In the genomic region with DNA sequence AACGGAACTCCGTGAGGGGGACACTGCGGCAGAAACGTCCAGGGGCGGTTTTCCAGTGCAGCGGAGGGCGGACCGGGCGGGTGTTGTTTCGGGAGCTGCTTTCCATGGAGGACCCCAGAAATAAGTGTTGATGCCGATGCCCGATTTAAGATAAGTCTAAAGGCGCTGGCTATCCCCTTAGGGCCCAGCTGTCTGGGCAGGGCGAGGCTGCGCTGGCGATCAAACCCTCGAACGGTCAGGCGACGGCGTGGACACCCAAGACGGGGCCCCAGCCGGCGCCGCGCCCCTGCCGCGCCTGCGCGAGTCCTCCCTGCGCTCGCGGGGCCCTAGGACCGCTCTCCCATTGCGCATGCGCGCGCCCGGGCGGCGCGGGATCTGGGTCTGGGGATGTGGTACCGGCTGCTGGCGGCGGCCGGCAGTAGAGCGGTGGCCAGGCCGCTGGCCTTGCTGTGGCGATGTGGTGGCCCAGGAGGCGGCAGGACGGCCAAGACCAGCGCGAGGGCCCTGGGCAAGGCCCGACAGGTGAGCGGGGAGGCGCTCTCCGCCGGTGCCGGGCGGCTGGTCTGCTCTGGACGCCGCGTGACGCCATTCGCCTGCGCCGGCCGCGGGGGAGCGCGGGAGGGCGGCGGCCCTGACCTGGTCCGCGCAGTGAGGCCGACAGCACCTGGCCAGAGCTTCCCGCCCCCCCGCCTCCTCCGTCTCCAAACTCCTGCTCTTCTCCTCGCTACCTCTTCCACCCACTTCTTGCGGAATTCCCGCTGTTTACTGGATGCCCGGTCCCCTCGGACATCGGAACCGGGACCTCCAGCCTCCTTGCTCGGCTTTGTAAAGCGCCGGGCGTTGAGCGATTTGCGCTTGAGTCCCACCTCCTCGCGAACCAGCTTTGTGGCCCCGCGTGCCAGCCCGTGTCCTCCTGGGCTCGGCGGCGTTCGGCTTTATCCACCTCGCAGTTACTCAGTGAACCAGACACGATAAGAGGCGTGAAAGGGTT, we compare ENCODE assay signal across 8 cellular contexts. TPM values are rescaled to one million over a fixed set of nuclear protein-coding genes. Genes with fewer than 3 reads are reported as not detected.
A peak's percentile ranks its signal among the peaks of the same experiment; 100 is the strongest.
DNase-seq lines count a peak whose midpoint lies in the region; ATAC-seq and TF ChIP-seq lines count a peak whose summit lies in the region.

No MANE protein-coding gene starts in this region.

- peak overlapping the region; percentile 89 for H3K27ac ChIP-seq in brain microvascular endothelial cell

- H3K9me3 ChIP-seq in iPS-18c (ENCODE audit: control insufficient read depth, insufficient read depth, low read length) (peaks cover 5% of the 10 kb centered on the region), skeletal muscle satellite cell (replicated peaks; ENCODE audit: low read length) (no peaks in the 10 kb centered on the region)

- TF ChIP-seq CTCF in brain microvascular endothelial cell (IDR thresholded peaks at IDR 0.05; ENCODE audit: low read depth, low read length, missing control alignments), result no peak

- peak overlapping the region; percentile 95 for H3K4me3 ChIP-seq in brain microvascular endothelial cell (ENCODE audit: low read depth, low read length)
- H3K4me3 ChIP-seq in iPS-18c (ENCODE audit: insufficient read depth, low read depth, low read length), result peak overlapping the region; percentile 98
- H3K4me3 ChIP-seq in skeletal muscle satellite cell (ENCODE audit: low read length), result peak overlapping the region; percentile 96

- peak overlapping the region; percentile 94 for H3K4me2 ChIP-seq in skeletal muscle satellite cell (ENCODE audit: low read length)

- ATAC-seq in HG02970 (IDR thresholded peaks at IDR 0.05; ENCODE audit: low FRiP score, unreplicated experiment), result peak; percentile 90

- DNase-seq in NCI-H510A treated with DMSO at 0.1 percent for 48 hours (lab: John Stamatoyannopoulos, UW) (peak; percentile 5), NCI-H510A (lab: John Stamatoyannopoulos, UW) (no peak), NCI-H1930 (lab: John Stamatoyannopoulos, UW) (peak; percentile 74 to 85), UCSD-AML1 (lab: John Stamatoyannopoulos, UW; ENCODE audit: unreplicated experiment) (peak; percentile 95), brain microvascular endothelial cell (peak; percentile 73)

- H3K27me3 ChIP-seq in brain microvascular endothelial cell (replicated peaks) (no peaks in the 10 kb centered on the region), skeletal muscle satellite cell (ENCODE audit: control insufficient read depth, insufficient read depth, low read length) (no peaks in the 10 kb centered on the region)

- H3K36me3 ChIP-seq in brain microvascular endothelial cell (replicated peaks) (no peaks in the 10 kb centered on the region), skeletal muscle satellite cell (ENCODE audit: insufficient read depth, low read length) (peaks cover 11% of the 10 kb centered on the region)

- peaks cover 22% of the 10 kb centered on the region for H3K4me1 ChIP-seq in skeletal muscle satellite cell (ENCODE audit: control insufficient read depth, insufficient read depth, low read length)

- in situ Hi-C loops in brain microvascular endothelial cell (cut with HindIII; ENCODE audit: low pct_ligation_motif_present, low sequenced_read_pairs), result no loop called here

- H3K9ac ChIP-seq in skeletal muscle satellite cell (ENCODE audit: low read depth, low read length), result peak overlapping the region; percentile 98

RNA-seq across cellular contexts. Expression of a gene that starts 24.0 kb away (rescaled TPM):
- total RNA-seq in skeletal muscle satellite cell (2012; rRNA removed), result 80.8 and 89.7 TPM in 2 replicates

RNA-seq across cellular contexts. Expression of a gene that starts 46.7 kb away (rescaled TPM):
- under 0.01 TPM in 1 of 2 replicates, not detected in the other for total RNA-seq in skeletal muscle satellite cell (2012; rRNA removed)

RNA-seq across cellular contexts. Expression of a gene that starts 49.4 kb away (rescaled TPM):
- total RNA-seq in skeletal muscle satellite cell (2012; rRNA removed), result 534 and 663 TPM in 2 replicates

RNA-seq across cellular contexts. Expression of a gene that starts 53.9 kb away (rescaled TPM):
- 2.6 and 3.8 TPM in 2 replicates for total RNA-seq in skeletal muscle satellite cell (2012; rRNA removed)
